In genomic region chr1:54406339-54407181, GRCh38 we compare ENCODE assay signal across 8 cellular contexts. TPM values are rescaled to one million over a fixed set of nuclear protein-coding genes. Genes with fewer than 3 reads are reported as not detected.
DNase-seq lines count a peak whose midpoint lies in the region; ATAC-seq and TF ChIP-seq lines count a peak whose summit lies in the region.

Gene SSBP3 (minus strand): TSS chr1:54406394.

- peak within 1 kb of the TSS; percentile 99 for H3K27ac Mint-ChIP-seq in nephron progenitor cell
- H3K27ac Mint-ChIP-seq in stimulated activated naive CD8-positive, alpha-beta T cell treated with anti-CD3 and anti-CD28 coated beads, Interleukin-15, amount 100 ng/mL, for 72 hours: peak within 1 kb of the TSS; percentile 57 to 87

- TF ChIP-seq CTCF in fibroblast of pulmonary artery (IDR thresholded peaks at IDR 0.05; ENCODE audit: low read length, missing control alignments) (no peak), nephron progenitor cell (IDR thresholded peaks at IDR 0.05) (no peak)

- peak; percentile 78 for DNase-seq in DMS79 treated with DMSO at 0.1 percent for 48 hours (lab: John Stamatoyannopoulos, UW)
- DNase-seq in LHCN-M2 (ENCODE audit: low read depth): peak; percentile 89
- peak; percentile 97 for DNase-seq in RPMI8226
- DNase-seq in activated T-helper 9 cell treated with anti-CD3 and anti-CD28 coated beads, Interleukin-2, amount 50 U/mL, for 16 hours (ENCODE audit: low read depth): peak; percentile 87
- DNase-seq in fibroblast of pulmonary artery (ENCODE audit: low read depth): peak; percentile 95
- DNase-seq in nephron progenitor cell: peak; percentile 96
- DNase-seq in stimulated activated naive CD8-positive, alpha-beta T cell treated with anti-CD3 and anti-CD28 coated beads, Interleukin-15, amount 100 ng/mL, for 72 hours: peak; percentile 93 to 96

- H3K4me1 Mint-ChIP-seq in nephron progenitor cell: peaks cover 75% of the 10 kb centered on the region
- H3K4me1 Mint-ChIP-seq in stimulated activated naive CD8-positive, alpha-beta T cell treated with anti-CD3 and anti-CD28 coated beads, Interleukin-15, amount 100 ng/mL, for 72 hours: peaks cover 74% of the 10 kb centered on the region

- H3K36me3 Mint-ChIP-seq in nephron progenitor cell (ENCODE audit: low read depth): peaks cover 24% of the 10 kb centered on the region

- peak within 1 kb of the TSS; percentile 89 for H3K4me3 Mint-ChIP-seq in nephron progenitor cell
- H3K4me3 Mint-ChIP-seq in stimulated activated naive CD8-positive, alpha-beta T cell treated with anti-CD3 and anti-CD28 coated beads, Interleukin-15, amount 100 ng/mL, for 72 hours: peak within 1 kb of the TSS; percentile 86 to 90

- peaks cover 2% of the 10 kb centered on the region for H3K27me3 Mint-ChIP-seq in nephron progenitor cell (ENCODE audit: low read depth, poor library complexity)
- H3K27me3 Mint-ChIP-seq in stimulated activated naive CD8-positive, alpha-beta T cell treated with anti-CD3 and anti-CD28 coated beads, Interleukin-15, amount 100 ng/mL, for 72 hours: no peaks in the 10 kb centered on the region

- H3K9me3 Mint-ChIP-seq in nephron progenitor cell: no peaks in the 10 kb centered on the region
- H3K9me3 Mint-ChIP-seq in stimulated activated naive CD8-positive, alpha-beta T cell treated with anti-CD3 and anti-CD28 coated beads, Interleukin-15, amount 100 ng/mL, for 72 hours: no peaks in the 10 kb centered on the region

- ATAC-seq in GM21825 (IDR thresholded peaks at IDR 0.05; ENCODE audit: unreplicated experiment): peak; percentile 83
- ATAC-seq in stimulated activated naive CD8-positive, alpha-beta T cell treated with anti-CD3 and anti-CD28 coated beads, Interleukin-15, amount 100 ng/mL, for 72 hours: peak; percentile 85

- H3K4me3 ChIP-seq in fibroblast of pulmonary artery (replicated peaks; ENCODE audit: low read depth, low read length): peak within 1 kb of the TSS; percentile 61

RNA-seq across cellular contexts. Expression of gene SSBP3, which starts in this region (rescaled TPM):
- total RNA-seq in LHCN-M2 (2014; rRNA removed): 19.2 and 20.8 TPM in 2 replicates
- 20.1 TPM for polyA plus RNA-seq in LHCN-M2 (2012)

Comparison
In these comparisons a context has a peak if more than half of its experiments do, and no peak if none do; other contexts are left out.
1. Peak in every context shown above with its lines: DNase-seq, ATAC-seq and H3K4me3 ChIP-seq.